14 cellular contexts compared by ENCODE assay signal in the genomic region with DNA sequence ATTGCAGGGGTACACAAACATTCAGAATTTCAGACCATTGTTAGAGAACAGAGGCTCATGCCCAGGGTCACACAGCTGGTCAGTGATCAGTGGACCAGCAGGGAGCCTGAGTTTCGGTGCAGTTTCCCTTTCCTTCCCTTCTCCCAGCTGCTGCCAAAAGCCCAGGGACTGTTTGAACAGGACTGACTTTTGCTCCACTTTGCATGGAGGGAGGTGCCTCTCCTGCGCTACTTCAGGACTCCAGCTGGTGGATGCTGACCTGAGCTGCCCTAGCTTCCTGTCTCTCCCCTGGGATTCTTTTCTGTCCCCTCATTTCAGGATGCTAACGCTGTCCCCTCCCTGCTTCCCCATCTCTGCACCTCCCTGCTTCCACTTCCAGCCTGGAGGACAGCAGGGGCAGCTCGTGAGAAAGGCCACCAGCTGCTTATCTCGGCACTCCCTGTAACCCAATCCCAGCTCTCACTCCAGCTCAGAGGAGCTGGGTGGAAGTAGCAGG. TPM values are rescaled to one million over a fixed set of nuclear protein-coding genes. Genes with fewer than 3 reads are reported as not detected.
DNase-seq lines count a peak whose midpoint lies in the region; ATAC-seq and TF ChIP-seq lines count a peak whose summit lies in the region.
"Had no signal": no experiment of that assay in that cellular context is flagged by ENCODE, and none has a peak within 500 bp of the region (broad histone marks: within the 10 kb centered on the region; RNA-seq: fewer than 3 reads in every experiment).

No MANE protein-coding gene starts in this region.

- 15% methylated on average over 5 of the region's 5 CpGs for WGBS in body of pancreas, 2 donors

- no peaks in the 10 kb centered on the region for H3K36me3 ChIP-seq in body of pancreas (replicated peaks in 1 of 2; ENCODE audit: insufficient read depth in 1 of 2, low read depth in 2 of 2)
- H3K36me3 ChIP-seq in subcutaneous abdominal adipose tissue (ENCODE audit: control insufficient read depth in 5 of 5, insufficient read depth in 5 of 5, low read length in 5 of 5): no peaks in the 10 kb centered on the region
- H3K36me3 ChIP-seq: prostate gland had no signal

- no peaks in the 10 kb centered on the region for H3K9me3 Mint-ChIP-seq in activated naive CD8-positive, alpha-beta T cell treated with anti-CD3 and anti-CD28 coated beads, Interleukin-2, amount 50 U/mL, for 24 hours
- H3K9me3 Mint-ChIP-seq: activated naive CD4-positive, alpha-beta T cell treated with anti-CD3 and anti-CD28 coated beads, Interleukin-2, amount 10 ng/mL, durations not matched to agents 7 days and 5 days; HFFc6; T-helper 1 cell treated with Interleukin-12 subunit alpha and Interleukin-12 subunit beta and Interleukin-4 antibody, amounts not matched to agents 30 μg/mL and 1 μg/mL, for 36 hours had no signal

- no peaks in the 10 kb centered on the region for H3K4me1 Mint-ChIP-seq in activated naive CD8-positive, alpha-beta T cell treated with anti-CD3 and anti-CD28 coated beads, Interleukin-2, amount 50 U/mL, for 24 hours
- H3K4me1 Mint-ChIP-seq: activated naive CD4-positive, alpha-beta T cell treated with anti-CD3 and anti-CD28 coated beads, Interleukin-2, amount 10 ng/mL, durations not matched to agents 7 days and 5 days had no signal

- H3K27me3 ChIP-seq in body of pancreas (no peaks in the 10 kb centered on the region), subcutaneous abdominal adipose tissue (ENCODE audit: control insufficient read depth in 5 of 5, insufficient read depth in 4 of 5, low read length in 5 of 5) (no peaks in the 10 kb centered on the region)

- H3K27me3 Mint-ChIP-seq in activated naive CD8-positive, alpha-beta T cell treated with anti-CD3 and anti-CD28 coated beads, Interleukin-2, amount 50 U/mL, for 24 hours: peaks cover 4% of the 10 kb centered on the region

- no peaks in the 10 kb centered on the region for H3K9me3 ChIP-seq in body of pancreas
- H3K9me3 ChIP-seq in subcutaneous abdominal adipose tissue (ENCODE audit: control insufficient read depth in 5 of 5, low read length in 5 of 5): no peaks in the 10 kb centered on the region
- H3K9me3 ChIP-seq: prostate gland had no signal

- TF ChIP-seq CTCF in body of pancreas (IDR thresholded peaks at IDR 0.05): no peak

- intact Hi-C loops in body of pancreas (cut with DNase I): no loop called here

- peak overlapping the region in 2 of 4 donors; percentile 23 to 33 for H3K27ac ChIP-seq in body of pancreas
- H3K27ac ChIP-seq in subcutaneous abdominal adipose tissue (ENCODE audit: low read depth, low read length): peak overlapping the region; percentile 66
- H3K27ac ChIP-seq: prostate gland had no signal

- no peak overlapping the region for H3K9ac ChIP-seq in subcutaneous abdominal adipose tissue (ENCODE audit: low read length in 5 of 5)

- ATAC-seq in body of pancreas: peak; percentile 87
- ATAC-seq in left lobe of liver: peak; percentile 100
- ATAC-seq in activated naive CD8-positive, alpha-beta T cell treated with anti-CD3 and anti-CD28 coated beads, Interleukin-2, amount 50 U/mL, for 24 hours: no peak

- peaks cover 14% of the 10 kb centered on the region for H3K4me1 ChIP-seq in body of pancreas
- H3K4me1 ChIP-seq in subcutaneous abdominal adipose tissue (ENCODE audit: control insufficient read depth in 5 of 5, insufficient read depth in 5 of 5, low read length in 5 of 5): peaks cover 7 to 34% (median 10%) of the 10 kb centered on the region in 5 donors
- H3K4me1 ChIP-seq: prostate gland had no signal

- DNase-seq in NCI-H345 (lab: John Stamatoyannopoulos, UW) (peak; percentile 11), NCI-H345 treated with DMSO at 0.1 percent for 48 hours (lab: John Stamatoyannopoulos, UW; ENCODE audit: unreplicated experiment) (no peak), body of pancreas (peak; percentile 41 to 71 (median 51)), left lobe of liver (ENCODE audit: low spot score) (peak; percentile 79), erythroblast (lab: John Stamatoyannopoulos, UW) (no peak), cerebellar nuclear complex (lab: John Stamatoyannopoulos, UW) (no peak)
- no peak for DNase-seq in activated naive CD8-positive, alpha-beta T cell treated with anti-CD3 and anti-CD28 coated beads, Interleukin-2, amount 50 U/mL, for 24 hours
- DNase-seq: activated naive CD4-positive, alpha-beta T cell treated with anti-CD3 and anti-CD28 coated beads, Interleukin-2, amount 10 ng/mL, durations not matched to agents 7 days and 5 days; foreskin fibroblast; HFFc6; MM.1S had no signal

- no peak overlapping the region for H3K4me3 Mint-ChIP-seq in activated naive CD8-positive, alpha-beta T cell treated with anti-CD3 and anti-CD28 coated beads, Interleukin-2, amount 50 U/mL, for 24 hours
- H3K4me3 Mint-ChIP-seq: activated naive CD4-positive, alpha-beta T cell treated with anti-CD3 and anti-CD28 coated beads, Interleukin-2, amount 10 ng/mL, durations not matched to agents 7 days and 5 days; HFFc6; T-helper 1 cell treated with Interleukin-12 subunit alpha and Interleukin-12 subunit beta and Interleukin-4 antibody, amounts not matched to agents 30 μg/mL and 1 μg/mL, for 36 hours had no signal

- H3K4me3 ChIP-seq in body of pancreas (no peak overlapping the region), subcutaneous abdominal adipose tissue (ENCODE audit: low read depth in 1 of 5, low read length in 5 of 5) (peak overlapping the region in 1 of 5 donors; percentile 2)
- H3K4me3 ChIP-seq: prostate gland had no signal

- TF ChIP-seq POLR2A in body of pancreas (IDR thresholded peaks at IDR 0.05): no peak
- TF ChIP-seq POLR2A in erythroblast (IDR thresholded peaks at IDR 0.05; ENCODE audit: low read length): no peak

- H3K36me3 Mint-ChIP-seq in activated naive CD8-positive, alpha-beta T cell treated with anti-CD3 and anti-CD28 coated beads, Interleukin-2, amount 50 U/mL, for 24 hours (ENCODE audit: low read depth): no peaks in the 10 kb centered on the region
- H3K36me3 Mint-ChIP-seq: activated naive CD4-positive, alpha-beta T cell treated with anti-CD3 and anti-CD28 coated beads, Interleukin-2, amount 10 ng/mL, durations not matched to agents 7 days and 5 days had no signal

- no peak overlapping the region for H3K27ac Mint-ChIP-seq in activated naive CD8-positive, alpha-beta T cell treated with anti-CD3 and anti-CD28 coated beads, Interleukin-2, amount 50 U/mL, for 24 hours
- H3K27ac Mint-ChIP-seq: activated naive CD4-positive, alpha-beta T cell treated with anti-CD3 and anti-CD28 coated beads, Interleukin-2, amount 10 ng/mL, durations not matched to agents 7 days and 5 days; HFFc6; T-helper 1 cell treated with Interleukin-12 subunit alpha and Interleukin-12 subunit beta and Interleukin-4 antibody, amounts not matched to agents 30 μg/mL and 1 μg/mL, for 36 hours had no signal

RNA-seq across cellular contexts. Expression of gene SH2D4B, which starts 14.5 kb away (rescaled TPM):
- total RNA-seq in body of pancreas (under 1 TPM in 1 of 2 donors, not detected in 1; 0.33 TPM), left lobe of liver (not detected)
- total RNA-seq: HFFc6 had no signal

Comparison
In these comparisons a context has a peak if more than half of its experiments do, and no peak if none do; other contexts are left out.
1. DNase-seq: peak in NCI-H345 (single experiment), body of pancreas (4 of 4) and left lobe of liver (single experiment); none in NCI-H345 treated with DMSO at 0.1 percent for 48 hours (single experiment), erythroblast (0 of 2), activated naive CD8-positive, alpha-beta T cell treated with anti-CD3 and anti-CD28 coated beads, Interleukin-2, amount 50 U/mL, for 24 hours (single experiment) and cerebellar nuclear complex (0 of 2).